22 cellular contexts compared by ENCODE assay signal in genomic region chr13:54091884-54092283, GRCh38.
"Had no signal": no experiment of that assay in that cellular context is flagged by ENCODE, and none has a peak within 500 bp of the region (broad histone marks: within the 10 kb centered on the region; RNA-seq: fewer than 3 reads in every experiment).

No MANE protein-coding gene starts in this region.

- H3K9me3 ChIP-seq: SJCRH30 had no signal

- ATAC-seq: Panc1, PC-3, SK-N-SH treated with all-trans-retinoic acid at 6 μM for 48 hours had no signal

- H3K27ac ChIP-seq: RWPE1, SJCRH30 had no signal

- H3K4me1 ChIP-seq: SJCRH30 had no signal

- DNase-seq: KBM-7, MV-4-11, NCI-H1048, NCI-H1105, NCI-H1417, NCI-H146, NCI-H1694 treated with DMSO at 0.1 percent for 48 hours, NCI-H2029, NCI-H2081 treated with DMSO at 0.1 percent for 48 hours, NCI-H2171, NCI-H226, NCI-H446, NCI-H510A, NCI-H524 treated with DMSO at 0.1 percent for 48 hours, NCI-H69, NCI-H774, PC-3, SHP77 treated with DMSO at 0.1 percent for 48 hours, SJCRH30 had no signal

- H3K4me3 ChIP-seq: SJCRH30 had no signal

- H3K27me3 ChIP-seq: SJCRH30 had no signal

- H3K36me3 ChIP-seq: SJCRH30 had no signal
